ENCODE assay signal across 8 cellular contexts in the genomic region with DNA sequence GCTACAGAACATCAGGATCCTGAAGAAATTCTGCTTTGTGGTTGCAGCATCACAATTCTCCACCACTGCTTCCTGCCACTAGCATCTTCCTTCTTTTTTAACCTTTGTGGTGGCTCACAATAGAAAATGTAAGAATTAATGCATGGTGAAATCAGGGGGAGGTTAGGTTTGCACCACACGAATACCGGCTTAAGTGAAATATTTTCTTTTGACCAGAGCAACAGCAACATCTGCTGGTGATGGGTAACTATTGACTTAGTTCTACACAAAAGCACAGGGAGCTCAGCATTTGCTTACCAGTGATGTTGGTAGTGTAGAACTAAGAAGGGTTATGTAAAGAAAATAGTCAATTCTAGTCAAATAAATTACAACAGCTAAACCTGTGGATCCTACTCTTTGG.
A peak's percentile ranks its signal among the peaks of the same experiment; 100 is the strongest.
DNase-seq lines count a peak whose midpoint lies in the region; ATAC-seq and TF ChIP-seq lines count a peak whose summit lies in the region.

No MANE protein-coding gene starts in this region.

- H3K27me3 ChIP-seq in CD4-positive, alpha-beta memory T cell (ENCODE audit: insufficient read depth, low read length): no peaks in the 10 kb centered on the region
- H3K27me3 ChIP-seq in foreskin keratinocyte (no peaks in the 10 kb centered on the region), aorta (ENCODE audit: control insufficient read depth in 1 of 2, insufficient read depth in 2 of 2, low read length in 1 of 2) (no peaks in the 10 kb centered on the region)

- peak; percentile 60 for TF ChIP-seq CTCF in foreskin keratinocyte (conservative IDR thresholded peaks at IDR 0.05)

- intact Hi-C loops in CD4-positive, alpha-beta memory T cell (cut with micrococcal nuclease): loop anchor here (1.0 kb wide), 1 partner anchor 54 kb away; no protein-coding TSS in a partner anchor
- intact Hi-C loops in aorta (cut with DNase I): loop anchor here in 1 of 2 donors (10.0 kb wide), 1 partner anchor 142 kb away; no protein-coding TSS in a partner anchor

- no peaks in the 10 kb centered on the region for H3K36me3 Mint-ChIP-seq in CD4-positive, alpha-beta memory T cell

- no peaks in the 10 kb centered on the region for H3K9me3 Mint-ChIP-seq in CD4-positive, alpha-beta memory T cell

- H3K27me3 Mint-ChIP-seq in CD4-positive, alpha-beta memory T cell: no peaks in the 10 kb centered on the region

- ATAC-seq in GM18861 (IDR thresholded peaks at IDR 0.05; ENCODE audit: unreplicated experiment): peak; percentile 67
- ATAC-seq in HG03439 (IDR thresholded peaks at IDR 0.05; ENCODE audit: unreplicated experiment): peak; percentile 84
- ATAC-seq in foreskin keratinocyte: peak; percentile 71
- ATAC-seq in aorta (ENCODE audit: low FRiP score): peak; percentile 41

- peak in 4 of 5 donors; percentile 14 to 33 (median 29) for DNase-seq in CD4-positive, alpha-beta memory T cell
- peak; percentile 65 for DNase-seq in RKO (ENCODE audit: low spot score)
- DNase-seq in foreskin keratinocyte: peak in 1 of 2 donors; percentile 49
- DNase-seq in aorta: no peak
- DNase-seq in activated effector memory CD4-positive, alpha-beta T cell treated with anti-CD3 and anti-CD28 coated beads, Interleukin-2, amount 50 U/mL, for 16 hours: no peak
- DNase-seq in cerebellar nuclear complex (lab: John Stamatoyannopoulos, UW): no peak

- POLR2A ChIA-PET in CD4-positive, alpha-beta memory T cell (lab: Charles Lee; ENCODE audit: partially characterized antibody): no interaction called here

- peaks cover 0 to 1% (median 0%) of the 10 kb centered on the region in 4 donors for H3K4me1 Mint-ChIP-seq in CD4-positive, alpha-beta memory T cell

- H3K27ac Mint-ChIP-seq in CD4-positive, alpha-beta memory T cell: no peak overlapping the region

- no peaks in the 10 kb centered on the region for H3K4me1 ChIP-seq in CD4-positive, alpha-beta memory T cell (ENCODE audit: insufficient read depth, low read length)
- H3K4me1 ChIP-seq in foreskin keratinocyte (peaks cover 7% of the 10 kb centered on the region), aorta (ENCODE audit: control insufficient read depth in 1 of 2, insufficient read depth in 2 of 2, low read length in 2 of 2) (no peaks in the 10 kb centered on the region)

- no peak overlapping the region for H3K4me3 Mint-ChIP-seq in CD4-positive, alpha-beta memory T cell

- CTCF ChIA-PET in CD4-positive, alpha-beta memory T cell (lab: Charles Lee; ENCODE audit: partially characterized antibody): interaction anchor here (0.6 to 1.5 kb wide), 8 partner anchors 9 to 1343 kb away, joined by 3 to 6 read pairs (median 3); no protein-coding TSS in a partner anchor

- 10 to 13% methylated on average over 2 of the region's 2 CpGs for WGBS in aorta, 2 donors

- no peak overlapping the region for H3K4me3 ChIP-seq in CD4-positive, alpha-beta memory T cell (ENCODE audit: low read length in 2 of 2)
- no peak overlapping the region for H3K4me3 ChIP-seq in aorta (ENCODE audit: low read length in 2 of 2)

- no peaks in the 10 kb centered on the region for H3K9me3 ChIP-seq in CD4-positive, alpha-beta memory T cell (ENCODE audit: control insufficient read depth in 1 of 2, low read length in 2 of 2)
- no peaks in the 10 kb centered on the region for H3K9me3 ChIP-seq in aorta (ENCODE audit: control insufficient read depth, low read length)

- no peak overlapping the region for H3K27ac ChIP-seq in CD4-positive, alpha-beta memory T cell (ENCODE audit: low read depth, low read length)
- no peak overlapping the region for H3K27ac ChIP-seq in foreskin keratinocyte
- no peak overlapping the region for H3K27ac ChIP-seq in aorta (ENCODE audit: low read depth in 1 of 2, low read length in 2 of 2)

- no peaks in the 10 kb centered on the region for H3K36me3 ChIP-seq in CD4-positive, alpha-beta memory T cell (ENCODE audit: insufficient read depth, low read length)
- peaks cover 16 to 26% of the 10 kb centered on the region in 2 donors for H3K36me3 ChIP-seq in aorta (ENCODE audit: control insufficient read depth in 1 of 2, insufficient read depth in 2 of 2, low read length in 1 of 2)

Comparison
In these comparisons a context has a peak if more than half of its experiments do, and no peak if none do; other contexts are left out.
1. DNase-seq: peak in CD4-positive, alpha-beta memory T cell (4 of 5) and RKO (single experiment); none in aorta (0 of 2), activated effector memory CD4-positive, alpha-beta T cell treated with anti-CD3 and anti-CD28 coated beads, Interleukin-2, amount 50 U/mL, for 16 hours (single experiment) and cerebellar nuclear complex (0 of 2).
2. Peak in every context shown above with its lines, with median percentiles within 50 percentile points of each other: ATAC-seq.